ENCODE assay signal across 11 cellular contexts in genomic region chr7:8263048-8263447, GRCh38. TPM values are rescaled to one million over a fixed set of nuclear protein-coding genes. Genes with fewer than 3 reads are reported as not detected.
A peak's percentile ranks its signal among the peaks of the same experiment; 100 is the strongest.
DNase-seq lines count a peak whose midpoint lies in the region; ATAC-seq and TF ChIP-seq lines count a peak whose summit lies in the region.
"Had no signal": no experiment of that assay in that cellular context is flagged by ENCODE, and none has a peak within 500 bp of the region (broad histone marks: within the 10 kb centered on the region; RNA-seq: fewer than 3 reads in every experiment).

No MANE protein-coding gene starts in this region.

- no peaks in the 10 kb centered on the region for H4K20me1 ChIP-seq in PC-3 (ENCODE audit: low read length)
- H4K20me1 ChIP-seq: BLaER1 treated with 17β-estradiol and CSF1 and Interleukin-3, amounts not matched to agents 10 nM and 100 nM had no signal

- H3K9me3 Mint-ChIP-seq in MCF 10A (ENCODE audit: unreplicated experiment) = no peaks in the 10 kb centered on the region
- no peaks in the 10 kb centered on the region for H3K9me3 Mint-ChIP-seq in progenitor cell of endocrine pancreas (ENCODE audit: low read depth)

- H3K4me1 ChIP-seq in breast epithelium (no peaks in the 10 kb centered on the region), PC-3 (ENCODE audit: insufficient read depth, low read length) (peaks cover 16% of the 10 kb centered on the region; the same call in 1 of the 2 replicates), endocrine pancreas (ENCODE audit: control insufficient read depth, insufficient read depth, low read length) (peaks cover 5% of the 10 kb centered on the region)

- no peak for ATAC-seq in PC-3
- no peak for ATAC-seq in GM21381 (IDR thresholded peaks at IDR 0.05; ENCODE audit: unreplicated experiment)

- H3K9me2 ChIP-seq in PC-3 (replicated peaks; ENCODE audit: low read length) = no peaks in the 10 kb centered on the region

- POLR2A ChIA-PET in MCF 10A (lab: Yijun Ruan, JAX) = interaction anchor here (0.7 to 2.7 kb wide), 5 partner anchors 8 to 1673 kb away, joined by 3 to 11 read pairs (median 4); no protein-coding TSS in a partner anchor
- POLR2A ChIA-PET in PC-3 (lab: Charles Lee; ENCODE audit: unreplicated experiment) = no interaction called here

- H3K27ac ChIP-seq in breast epithelium (no peak overlapping the region), PC-3 (ENCODE audit: low read length) (no peak overlapping the region)
- H3K27ac ChIP-seq: SK-N-MC had no signal

- H3K9ac ChIP-seq in PC-3 (ENCODE audit: low read length) = no peak overlapping the region; the same call in 1 of the 2 replicates
- H3K9ac ChIP-seq in endocrine pancreas (ENCODE audit: control insufficient read depth, insufficient read depth, low read length) = no peak overlapping the region

- H3K4me2 ChIP-seq in PC-3 (ENCODE audit: low read length) = peak overlapping the region; percentile 89; the same call in 1 of the 2 replicates

- TF ChIP-seq POLR2A in breast epithelium (IDR thresholded peaks at IDR 0.05) = no peak

- no peak for DNase-seq in MCF 10A (ENCODE audit: unreplicated experiment)
- no peak for DNase-seq in breast epithelium (ENCODE audit: low spot score in 2 of 2)
- DNase-seq in PC-3 = no peak
- no peak for DNase-seq in progenitor cell of endocrine pancreas (ENCODE audit: low spot score, unreplicated experiment)
- no peak for DNase-seq in ACHN
- no peak for DNase-seq in iPS-NIHi7 (ENCODE audit: extremely low spot score)
- DNase-seq: aorta had no signal

- no peaks in the 10 kb centered on the region for H3K9me3 ChIP-seq in breast epithelium
- H3K9me3 ChIP-seq in PC-3 (ENCODE audit: low read length) = no peaks in the 10 kb centered on the region
- no peaks in the 10 kb centered on the region for H3K9me3 ChIP-seq in endocrine pancreas (ENCODE audit: control insufficient read depth, low read length)

- no peaks in the 10 kb centered on the region for H3K4me1 Mint-ChIP-seq in MCF 10A (ENCODE audit: insufficient read depth, unreplicated experiment)
- peaks cover 13% of the 10 kb centered on the region for H3K4me1 Mint-ChIP-seq in progenitor cell of endocrine pancreas (ENCODE audit: low read depth)

- H3K4me3 ChIP-seq in breast epithelium = no peak overlapping the region
- peak overlapping the region; percentile 75; the same call in 1 of the 2 replicates for H3K4me3 ChIP-seq in PC-3 (ENCODE audit: low read length)
- peak overlapping the region; percentile 97 for H3K4me3 ChIP-seq in endocrine pancreas (ENCODE audit: control insufficient read depth, insufficient read depth, low read length)
- H3K4me3 ChIP-seq: SK-N-MC had no signal

- CTCF ChIA-PET in MCF 10A (lab: Yijun Ruan, JAX) = interaction anchor here (0.5 to 3.1 kb wide), 6 partner anchors 12 to 45 kb away, joined by 3 to 19 read pairs (median 4); no protein-coding TSS in a partner anchor
- CTCF ChIA-PET in PC-3 (lab: Charles Lee) = no interaction called here

- TF ChIP-seq CTCF in MCF 10A (IDR thresholded peaks at IDR 0.05; ENCODE audit: unreplicated experiment) = no peak
- TF ChIP-seq CTCF in breast epithelium (IDR thresholded peaks at IDR 0.05) = no peak
- no peak for TF ChIP-seq CTCF in PC-3 (conservative IDR thresholded peaks at IDR 0.05; ENCODE audit: low read depth, low read length)
- no peak for TF ChIP-seq CTCF in progenitor cell of endocrine pancreas (IDR thresholded peaks at IDR 0.05; ENCODE audit: unreplicated experiment)

- H3K27ac Mint-ChIP-seq in MCF 10A (ENCODE audit: low read depth, unreplicated experiment) (no peak overlapping the region), progenitor cell of endocrine pancreas (peak overlapping the region; percentile 96)

- no peak overlapping the region for H2AFZ ChIP-seq in PC-3 (ENCODE audit: low read length)

- BruUV-seq in MCF 10A (replicated peaks; lab: Mats Ljungman, UMichigan) (TSS peak; percentile 65), PC-3 (replicated peaks; lab: Mats Ljungman, UMichigan) (TSS peak; percentile 63)

- no peaks in the 10 kb centered on the region for H3K27me3 Mint-ChIP-seq in MCF 10A (ENCODE audit: insufficient read depth, unreplicated experiment)
- H3K27me3 Mint-ChIP-seq in progenitor cell of endocrine pancreas = no peaks in the 10 kb centered on the region

- H3K36me3 Mint-ChIP-seq in MCF 10A (ENCODE audit: insufficient read depth, unreplicated experiment) (no peaks in the 10 kb centered on the region), progenitor cell of endocrine pancreas (ENCODE audit: insufficient read depth) (no peaks in the 10 kb centered on the region)

- intact Hi-C loops in MCF 10A (cut with micrococcal nuclease) (no loop called here), breast epithelium (cut with DNase I; ENCODE audit: low total_unique reads) (no loop called here), PC-3 (cut with micrococcal nuclease) (no loop called here)

- in situ Hi-C loops in ACHN (cut with HindIII; ENCODE audit: low pct_ligation_motif_present, low pct_unique_long_range_greater_than_20kb, low sequenced_read_pairs) = no loop called here

- H3K4me3 Mint-ChIP-seq in MCF 10A (ENCODE audit: unreplicated experiment) (peak overlapping the region; percentile 82), progenitor cell of endocrine pancreas (ENCODE audit: low read depth) (peak overlapping the region; percentile 79)

- H3K79me2 ChIP-seq in PC-3 (ENCODE audit: low read length) = no peaks in the 10 kb centered on the region

- H3F3A ChIP-seq in PC-3 (ENCODE audit: low read length, unreplicated experiment) = no peaks in the 10 kb centered on the region

- H3K27me3 ChIP-seq in breast epithelium (no peaks in the 10 kb centered on the region), PC-3 (ENCODE audit: low read length) (peaks cover 17% of the 10 kb centered on the region; the same call in 1 of the 2 replicates), endocrine pancreas (ENCODE audit: control insufficient read depth, insufficient read depth, low read length) (no peaks in the 10 kb centered on the region)

- H3K36me3 ChIP-seq in breast epithelium (no peaks in the 10 kb centered on the region), PC-3 (ENCODE audit: low read depth, low read length) (no peaks in the 10 kb centered on the region), endocrine pancreas (ENCODE audit: control insufficient read depth, insufficient read depth, low read length) (peaks cover 2% of the 10 kb centered on the region)
- H3K36me3 ChIP-seq: BLaER1 treated with 17β-estradiol and CSF1 and Interleukin-3, amounts not matched to agents 10 nM and 100 nM had no signal

RNA-seq across cellular contexts. Expression of gene ICA1, which starts 1.1 kb away (rescaled TPM):
- total RNA-seq in MCF 10A (2022) (26.3 and 31.5 TPM in 2 replicates), breast epithelium (10 to 100 TPM; 22.1 to 70.1 (median 45.7) TPM), PC-3 (2014; rRNA removed) (1.1 and 3.2 TPM in 2 replicates), progenitor cell of endocrine pancreas (48.8 and 61.7 TPM in 2 replicates)

Comparison
In these comparisons a context has a peak if more than half of its experiments do, and no peak if none do; other contexts are left out.
1. H3K4me3 ChIP-seq: peak in PC-3 (single experiment) and endocrine pancreas (single experiment); none in breast epithelium (0 of 3).